ENCODE assay signal across 1 cellular context in the genomic region with DNA sequence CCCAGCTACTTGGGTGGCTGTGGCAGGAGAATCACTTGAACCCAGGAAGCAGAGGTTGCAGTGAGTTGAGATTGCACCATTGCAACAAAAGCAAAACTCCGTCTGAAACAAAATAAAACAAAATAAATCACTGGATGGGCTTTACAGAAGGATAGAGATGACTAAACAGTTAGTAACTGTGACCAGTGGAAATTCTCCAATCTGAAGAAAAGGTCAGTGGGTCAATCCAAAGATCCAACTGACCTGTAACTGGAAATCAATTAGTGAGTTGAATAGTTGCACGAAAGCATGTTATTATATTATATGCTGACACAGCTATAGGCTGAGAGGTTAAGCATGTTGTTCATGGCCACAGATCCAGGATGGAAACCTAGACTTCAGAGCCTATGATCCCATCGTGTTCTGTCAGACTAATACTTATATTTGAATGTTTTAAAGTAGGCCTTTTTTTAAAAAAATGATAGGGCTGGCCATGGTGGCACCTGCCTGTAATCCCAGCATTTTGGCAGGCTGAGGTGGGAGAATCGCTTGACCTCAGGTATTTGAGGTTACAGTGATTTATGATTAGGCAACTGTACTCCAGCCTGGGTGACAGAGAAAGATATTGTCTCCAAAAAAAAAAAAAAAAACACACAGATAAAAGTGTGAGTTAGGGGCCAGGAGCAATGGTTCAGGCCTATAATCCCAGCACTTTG.
TF ChIP-seq lines count a peak whose summit lies in the region.

No MANE protein-coding gene starts in this region.

TF ChIP-seq in GM12878, 131 proteins besides CTCF, POLR2A, EP300 and RAD21:
- TF ChIP-seq MTA3 (IDR thresholded peaks at IDR 0.05; ENCODE audit: borderline replicate concordance, low read length) (no peak), ZBTB4 (CRISPR knock-in tag; IDR thresholded peaks at IDR 0.05) (no peak), LARP7 (IDR thresholded peaks at IDR 0.05) (no peak), POU2F2 (IDR thresholded peaks at IDR 0.05; ENCODE audit: borderline replicate concordance, low read depth, low read length) (no peak)
- TF ChIP-seq, protein P1, sequence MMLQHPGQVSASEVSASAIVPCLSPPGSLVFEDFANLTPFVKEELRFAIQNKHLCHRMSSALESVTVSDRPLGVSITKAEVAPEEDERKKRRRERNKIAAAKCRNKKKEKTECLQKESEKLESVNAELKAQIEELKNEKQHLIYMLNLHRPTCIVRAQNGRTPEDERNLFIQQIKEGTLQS (IDR thresholded peaks at IDR 0.05; ENCODE audit: borderline replicate concordance, extremely low read depth, low read depth, low read length) = no peak
